8 cellular contexts compared by ENCODE assay signal in genomic region chr1:45521413-45522323, GRCh38. TPM values are rescaled to one million over a fixed set of nuclear protein-coding genes. Genes with fewer than 3 reads are reported as not detected.
DNase-seq lines count a peak whose midpoint lies in the region; TF ChIP-seq lines count a peak whose summit lies in the region.

TSS of gene PRDX1 (minus strand) at chr1:45521884. CDS start at chr1:45519043, 2,841 bp downstream.

- H3K79me2 ChIP-seq in neural progenitor cell (ENCODE audit: low read depth) = peaks cover 55% of the 10 kb centered on the region

- peak within 1 kb of the TSS; percentile 40 for H3K27ac ChIP-seq in neural progenitor cell

- H3K4me1 ChIP-seq in neural progenitor cell = peaks cover 23% of the 10 kb centered on the region

- H3K4me1 Mint-ChIP-seq in neural progenitor cell = peaks cover 34% of the 10 kb centered on the region

- no peaks in the 10 kb centered on the region for H3K27me3 ChIP-seq in H7 (ENCODE audit: control insufficient read depth, insufficient read depth, low read length)
- no peaks in the 10 kb centered on the region for H3K27me3 ChIP-seq in neural progenitor cell

- H3K27me3 Mint-ChIP-seq in neural progenitor cell (ENCODE audit: insufficient read depth, low read depth) = peaks cover 3% of the 10 kb centered on the region

- peaks cover 28% of the 10 kb centered on the region for H3F3A ChIP-seq in neural progenitor cell (ENCODE audit: low read depth)

- peak within 1 kb of the TSS; percentile 91 for H2AFZ ChIP-seq in neural progenitor cell (replicated peaks)

- H3K9me3 ChIP-seq in neural progenitor cell (ENCODE audit: low read depth) = no peaks in the 10 kb centered on the region

- TF ChIP-seq CTCF in foreskin fibroblast (IDR thresholded peaks at IDR 0.05; ENCODE audit: low read depth, low read length) (no peak), neural progenitor cell (IDR thresholded peaks at IDR 0.05) (peak; percentile 17)

- peak; percentile 96 for DNase-seq in ELR (ENCODE audit: low read depth)
- peak; percentile 99 for DNase-seq in H7
- DNase-seq in M059J (ENCODE audit: low read depth) = peak; percentile 96
- peak; percentile 73 for DNase-seq in SIG-M5 (lab: John Stamatoyannopoulos, UW)
- peak; percentile 93 for DNase-seq in activated gamma-delta T cell treated with Interleukin-2 at 50 U/mL for 16 hours
- peak; percentile 94 to 98 for DNase-seq in foreskin fibroblast
- peak; percentile 96 for DNase-seq in neural progenitor cell (ENCODE audit: low spot score)
- DNase-seq in stromal cell of bone marrow (ENCODE audit: low read depth) = peak; percentile 91

- H3K36me3 ChIP-seq in H7 (replicated peaks; ENCODE audit: control insufficient read depth, insufficient read depth, low read length) = peaks cover 16% of the 10 kb centered on the region
- H3K36me3 ChIP-seq in neural progenitor cell = no peaks in the 10 kb centered on the region

- H3K9ac ChIP-seq in neural progenitor cell = peak within 1 kb of the TSS; percentile 85

- peaks cover 23% of the 10 kb centered on the region for H4K20me1 ChIP-seq in neural progenitor cell (ENCODE audit: low read depth)

- peaks cover 3% of the 10 kb centered on the region for H3K36me3 Mint-ChIP-seq in neural progenitor cell

- peak within 1 kb of the TSS; percentile 88 for H3K27ac Mint-ChIP-seq in neural progenitor cell

- no peaks in the 10 kb centered on the region for H3K9me3 Mint-ChIP-seq in neural progenitor cell

- H3K4me2 ChIP-seq in neural progenitor cell = peak within 1 kb of the TSS; percentile 92

- H3K4me3 Mint-ChIP-seq in neural progenitor cell = peak within 1 kb of the TSS; percentile 90

- peak within 1 kb of the TSS; percentile 100 for H3K4me3 ChIP-seq in H7 (ENCODE audit: insufficient read depth, low read depth, low read length)
- peak within 1 kb of the TSS; percentile 80 to 99 for H3K4me3 ChIP-seq in foreskin fibroblast (ENCODE audit: low read depth in 1 of 2, low read length in 2 of 2)
- H3K4me3 ChIP-seq in neural progenitor cell = peak within 1 kb of the TSS; percentile 89

RNA-seq across cellular contexts. Expression of gene PRDX1, which starts in this region (rescaled TPM):
- total RNA-seq in H7 (2014; rRNA removed; shearing (Covaris generic)) = 2,468 and 2,910 TPM in 2 replicates
- total RNA-seq in M059J (2014; rRNA removed; shearing (Covaris generic)) = 826 and 917 TPM in 2 replicates
- total RNA-seq in neural progenitor cell (ENCODE audit: low replicate concordance) = 477 and 653 TPM in 2 replicates

Comparison
In these comparisons a context has a peak if more than half of its experiments do, and no peak if none do; other contexts are left out.
1. Peak in every context shown above with its lines: DNase-seq, H3K4me3 ChIP-seq and H3K27ac ChIP-seq.